Comparison of ENCODE assay signal across 20 cellular contexts in genomic region chr16:85314633-85315032, GRCh38.
DNase-seq lines count a peak whose midpoint lies in the region; TF ChIP-seq lines count a peak whose summit lies in the region.
"Had no signal": no experiment of that assay in that cellular context is flagged by ENCODE, and none has a peak within 500 bp of the region (broad histone marks: within the 10 kb centered on the region; RNA-seq: fewer than 3 reads in every experiment).

No MANE protein-coding gene starts in this region.

- H3K27ac ChIP-seq in endodermal cell (ENCODE audit: low read depth, low read length), result no peak overlapping the region
- H3K27ac ChIP-seq in A673 (ENCODE audit: low read depth, low read length, poor library complexity, severe bottlenecking), result no peak overlapping the region
- H3K27ac ChIP-seq: upper lobe of left lung, VCaP had no signal

- H3K4me1 ChIP-seq in BE2C, result peaks cover 30% of the 10 kb centered on the region
- peaks cover 23% of the 10 kb centered on the region for H3K4me1 ChIP-seq in endodermal cell (ENCODE audit: control insufficient read depth, insufficient read depth, low read length)
- peaks cover 45% of the 10 kb centered on the region for H3K4me1 ChIP-seq in A673 (ENCODE audit: insufficient read depth, low read length, poor library complexity, severe bottlenecking)

- no TSS peak for BruUV-seq in A673 (replicated peaks; lab: Mats Ljungman, UMichigan)

- POLR2A ChIA-PET in A673 (lab: Charles Lee; ENCODE audit: low non-redundant PET), result no interaction called here

- H3K4me3 ChIP-seq in BE2C (ENCODE audit: low read depth, low read length) (no peak overlapping the region), endodermal cell (ENCODE audit: low read length) (no peak overlapping the region), A673 (ENCODE audit: low read depth, low read length, poor library complexity, severe bottlenecking) (no peak overlapping the region)
- H3K4me3 ChIP-seq: SJCRH30, upper lobe of left lung had no signal

- CTCF ChIA-PET in A673 (lab: Charles Lee), result no interaction called here

- H3K4me3 Mint-ChIP-seq in endodermal cell (no peak overlapping the region), osteocyte (ENCODE audit: unreplicated experiment) (no peak overlapping the region)
- H3K4me3 Mint-ChIP-seq: activated naive CD4-positive, alpha-beta T cell treated with anti-CD3 and anti-CD28 coated beads, Interleukin-2, amount 50 U/mL, for 24 hours; memory B cell had no signal

- H3K27me3 ChIP-seq in BE2C (no peaks in the 10 kb centered on the region), endodermal cell (ENCODE audit: control insufficient read depth, insufficient read depth, low read length, poor library complexity, severe bottlenecking) (no peaks in the 10 kb centered on the region), A673 (replicated peaks; ENCODE audit: insufficient read depth, low read depth, low read length, poor library complexity) (no peaks in the 10 kb centered on the region)
- H3K27me3 ChIP-seq: SJCRH30, upper lobe of left lung had no signal

- 90 to 98% methylated on average over 5 to 7 of the region's 7 CpGs for WGBS in endodermal cell (ENCODE audit: insufficient coverage in 1 of 2, insufficient read length in 1 of 2), 2 experiments

- DNase-seq in BE2C (peak; percentile 45), NCI-H2171 (lab: John Stamatoyannopoulos, UW) (peak; percentile 66), endodermal cell (no peak), osteocyte (ENCODE audit: extremely low spot score, unreplicated experiment) (no peak), posterior vena cava (ENCODE audit: low spot score) (no peak), NCI-H187 treated with DMSO at 0.1 percent for 48 hours (lab: John Stamatoyannopoulos, UW) (no peak), A673 (ENCODE audit: low spot score) (no peak), HK-2 (ENCODE audit: unreplicated experiment) (no peak)
- DNase-seq: activated CD4-positive, alpha-beta T cell treated with anti-CD3 and anti-CD28 coated beads for 4 hours; DMS79 treated with DMSO at 0.1 percent for 48 hours; effector CD4-positive, alpha-beta T cell; NCI-H1436 treated with DMSO at 0.1 percent for 48 hours; NCI-H526 treated with DMSO at 0.1 percent for 48 hours; stimulated activated CD4-positive, alpha-beta T cell treated with anti-CD3 and anti-CD28 coated beads, Interleukin-4, amount 100 ng/mL, for 24 hours; T1000; upper lobe of left lung had no signal

- H3K9ac ChIP-seq in endodermal cell (ENCODE audit: extremely low read depth, low read length, poor library complexity, severe bottlenecking), result no peak overlapping the region

- H3K9me3 Mint-ChIP-seq in endodermal cell, result no peaks in the 10 kb centered on the region
- H3K9me3 Mint-ChIP-seq in osteocyte (ENCODE audit: unreplicated experiment), result no peaks in the 10 kb centered on the region
- H3K9me3 Mint-ChIP-seq: activated naive CD4-positive, alpha-beta T cell treated with anti-CD3 and anti-CD28 coated beads, Interleukin-2, amount 50 U/mL, for 24 hours; memory B cell had no signal

- intact Hi-C loops in posterior vena cava (cut with DNase I), result no loop called here
- intact Hi-C loops in A673 (cut with micrococcal nuclease; ENCODE audit: unreplicated experiment), result no loop called here

- H3K36me3 Mint-ChIP-seq in endodermal cell (ENCODE audit: low read depth), result no peaks in the 10 kb centered on the region
- no peaks in the 10 kb centered on the region for H3K36me3 Mint-ChIP-seq in osteocyte (ENCODE audit: unreplicated experiment)
- H3K36me3 Mint-ChIP-seq: activated naive CD4-positive, alpha-beta T cell treated with anti-CD3 and anti-CD28 coated beads, Interleukin-2, amount 50 U/mL, for 24 hours; memory B cell had no signal

- no peaks in the 10 kb centered on the region for H3K36me3 ChIP-seq in BE2C
- no peaks in the 10 kb centered on the region for H3K36me3 ChIP-seq in endodermal cell (ENCODE audit: control insufficient read depth, insufficient read depth, low read length)
- H3K36me3 ChIP-seq in A673 (ENCODE audit: insufficient read depth, low read length, poor library complexity, severe bottlenecking), result no peaks in the 10 kb centered on the region
- H3K36me3 ChIP-seq: SJCRH30, upper lobe of left lung had no signal

- TF ChIP-seq CTCF in BE2C (IDR thresholded peaks at IDR 0.05; ENCODE audit: low read depth, low read length) (no peak), endodermal cell (conservative IDR thresholded peaks at IDR 0.05) (no peak), osteocyte (IDR thresholded peaks at IDR 0.05) (no peak), A673 (conservative IDR thresholded peaks at IDR 0.05; ENCODE audit: low read depth, low read length) (no peak)

- peak overlapping the region; percentile 58 for H3K27ac Mint-ChIP-seq in endodermal cell
- H3K27ac Mint-ChIP-seq in osteocyte (ENCODE audit: unreplicated experiment), result peak overlapping the region; percentile 47
- H3K27ac Mint-ChIP-seq: activated naive CD4-positive, alpha-beta T cell treated with anti-CD3 and anti-CD28 coated beads, Interleukin-2, amount 50 U/mL, for 24 hours; memory B cell had no signal

- H3K27me3 Mint-ChIP-seq in endodermal cell (ENCODE audit: insufficient read depth), result no peaks in the 10 kb centered on the region
- no peaks in the 10 kb centered on the region for H3K27me3 Mint-ChIP-seq in osteocyte (ENCODE audit: unreplicated experiment)
- H3K27me3 Mint-ChIP-seq: activated naive CD4-positive, alpha-beta T cell treated with anti-CD3 and anti-CD28 coated beads, Interleukin-2, amount 50 U/mL, for 24 hours had no signal

- H3K9me3 ChIP-seq in BE2C (no peaks in the 10 kb centered on the region), endodermal cell (ENCODE audit: control insufficient read depth, low read length) (no peaks in the 10 kb centered on the region), A673 (ENCODE audit: low read depth, low read length, poor library complexity, severe bottlenecking) (no peaks in the 10 kb centered on the region)
- H3K9me3 ChIP-seq: SJCRH30, upper lobe of left lung had no signal

- H3K4me1 Mint-ChIP-seq in endodermal cell, result peaks cover 32% of the 10 kb centered on the region
- H3K4me1 Mint-ChIP-seq in osteocyte (ENCODE audit: unreplicated experiment), result peaks cover 48% of the 10 kb centered on the region

Comparison
In these comparisons a context has a peak if more than half of its experiments do, and no peak if none do; other contexts are left out.
1. DNase-seq: peak in BE2C (single experiment) and NCI-H2171 (single experiment); none in endodermal cell (single experiment), osteocyte (single experiment), posterior vena cava (single experiment), NCI-H187 treated with DMSO at 0.1 percent for 48 hours (single experiment), A673 (single experiment) and HK-2 (single experiment).